ENCODE assay signal across 1 cellular context in genomic region chr6:110542311-110543024, GRCh38.
TF ChIP-seq lines count a peak whose summit lies in the region.

No MANE protein-coding gene starts in this region.

TF ChIP-seq in H1, 55 proteins besides CTCF, POLR2A, EP300 and RAD21 (continued from another document):
- TF ChIP-seq SRF (IDR thresholded peaks at IDR 0.05; ENCODE audit: low read depth, low read length), result no peak
- TF ChIP-seq CBX8 (IDR thresholded peaks at IDR 0.05; ENCODE audit: borderline replicate concordance, low read depth, low read length), result no peak
